In the genomic region with DNA sequence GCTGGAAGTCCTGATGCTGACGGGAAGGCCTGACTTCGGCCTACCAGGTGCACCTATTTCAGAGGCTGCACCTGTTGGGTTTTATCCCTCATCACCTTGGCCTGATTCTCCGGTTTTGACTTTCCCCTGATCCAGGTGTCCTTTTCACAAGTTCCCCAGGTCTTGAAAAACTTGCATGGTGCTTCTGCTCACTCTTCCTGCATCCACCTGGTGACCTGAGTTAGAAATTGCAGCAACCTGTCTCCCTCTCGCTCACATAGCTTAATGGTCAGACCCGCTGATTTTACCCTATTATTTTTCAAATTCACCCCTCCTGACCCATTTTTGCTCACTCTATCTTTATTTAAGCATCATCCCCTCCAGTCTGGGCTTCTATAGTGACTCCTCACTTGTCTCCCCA, we compare ENCODE assay signal across 16 cellular contexts.
"Had no signal": no experiment of that assay in that cellular context is flagged by ENCODE, and none has a peak within 500 bp of the region (broad histone marks: within the 10 kb centered on the region; RNA-seq: fewer than 3 reads in every experiment).

No MANE protein-coding gene starts in this region.

- H3K27me3 Mint-ChIP-seq: stimulated activated naive CD8-positive, alpha-beta T cell treated with anti-CD3 and anti-CD28 coated beads, Interleukin-15, amount 100 ng/mL, for 72 hours had no signal

- H3K27ac Mint-ChIP-seq: dendritic cell treated with granulocyte-macrophage colony-stimulating factor and Interleukin-4, amounts not matched to agents 40 ng/mL and 50 ng/mL, for 4 days; effector memory CD8-positive, alpha-beta T cell; naive thymus-derived CD4-positive, alpha-beta T cell; nephron progenitor cell; stimulated activated naive B cell treated with anti-CD40 and anti-IgM and Interleukin-4, amounts not matched to agents 10 μg/mL and 1 μg/mL and 100 μg/mL, for 72 hours had no signal

- H3K4me1 Mint-ChIP-seq: stimulated activated naive CD8-positive, alpha-beta T cell treated with anti-CD3 and anti-CD28 coated beads, Interleukin-15, amount 100 ng/mL, for 72 hours had no signal

- H3K27me3 ChIP-seq: foreskin keratinocyte had no signal

- H3K4me3 Mint-ChIP-seq: dendritic cell treated with granulocyte-macrophage colony-stimulating factor and Interleukin-4, amounts not matched to agents 40 ng/mL and 50 ng/mL, for 4 days; effector memory CD8-positive, alpha-beta T cell; naive thymus-derived CD4-positive, alpha-beta T cell; nephron progenitor cell; stimulated activated naive B cell treated with anti-CD40 and anti-IgM and Interleukin-4, amounts not matched to agents 10 μg/mL and 1 μg/mL and 100 μg/mL, for 72 hours; stimulated activated naive CD8-positive, alpha-beta T cell treated with anti-CD3 and anti-CD28 coated beads, Interleukin-15, amount 100 ng/mL, for 72 hours had no signal

- H2AFZ ChIP-seq: hepatocyte had no signal

- H3K9me3 ChIP-seq: sigmoid colon, thoracic aorta had no signal

- H3K27ac ChIP-seq: foreskin keratinocyte, hepatocyte, sigmoid colon, skin epidermis, thoracic aorta had no signal

- ATAC-seq: effector memory CD8-positive, alpha-beta T cell; foreskin keratinocyte; naive thymus-derived CD4-positive, alpha-beta T cell; stimulated activated naive B cell treated with anti-CD40 and anti-IgM and Interleukin-4, amounts not matched to agents 10 μg/mL and 1 μg/mL and 100 μg/mL, for 72 hours; stimulated activated naive CD8-positive, alpha-beta T cell treated with anti-CD3 and anti-CD28 coated beads, Interleukin-15, amount 100 ng/mL, for 72 hours had no signal

- H3K4me1 ChIP-seq: foreskin keratinocyte, sigmoid colon had no signal

- H3K4me2 ChIP-seq: hepatocyte had no signal

- DNase-seq: effector memory CD8-positive, alpha-beta T cell; erythroblast; foreskin keratinocyte; kidney glomerular epithelial cell; naive thymus-derived CD4-positive, alpha-beta T cell; sigmoid colon; stimulated activated CD4-positive, alpha-beta T cell treated with anti-CD3 and anti-CD28 coated beads, Interleukin-2, amount 100 ng/mL, for 24 hours; stimulated activated CD4-positive, alpha-beta T cell treated with anti-CD3 and anti-CD28 coated beads, Interleukin-4, amount 100 ng/mL, for 4 hours; stimulated activated naive B cell treated with anti-CD40 and anti-IgM and Interleukin-4, amounts not matched to agents 10 μg/mL and 1 μg/mL and 100 μg/mL, for 72 hours; stimulated activated naive CD8-positive, alpha-beta T cell treated with anti-CD3 and anti-CD28 coated beads, Interleukin-15, amount 100 ng/mL, for 72 hours; trophoblast cell had no signal

- H3K79me2 ChIP-seq: hepatocyte had no signal

- H3K4me3 ChIP-seq: hepatocyte, sigmoid colon, skin epidermis, thoracic aorta had no signal

- H3K36me3 ChIP-seq: sigmoid colon had no signal
